ENCODE assay signal across 20 cellular contexts in the genomic region with DNA sequence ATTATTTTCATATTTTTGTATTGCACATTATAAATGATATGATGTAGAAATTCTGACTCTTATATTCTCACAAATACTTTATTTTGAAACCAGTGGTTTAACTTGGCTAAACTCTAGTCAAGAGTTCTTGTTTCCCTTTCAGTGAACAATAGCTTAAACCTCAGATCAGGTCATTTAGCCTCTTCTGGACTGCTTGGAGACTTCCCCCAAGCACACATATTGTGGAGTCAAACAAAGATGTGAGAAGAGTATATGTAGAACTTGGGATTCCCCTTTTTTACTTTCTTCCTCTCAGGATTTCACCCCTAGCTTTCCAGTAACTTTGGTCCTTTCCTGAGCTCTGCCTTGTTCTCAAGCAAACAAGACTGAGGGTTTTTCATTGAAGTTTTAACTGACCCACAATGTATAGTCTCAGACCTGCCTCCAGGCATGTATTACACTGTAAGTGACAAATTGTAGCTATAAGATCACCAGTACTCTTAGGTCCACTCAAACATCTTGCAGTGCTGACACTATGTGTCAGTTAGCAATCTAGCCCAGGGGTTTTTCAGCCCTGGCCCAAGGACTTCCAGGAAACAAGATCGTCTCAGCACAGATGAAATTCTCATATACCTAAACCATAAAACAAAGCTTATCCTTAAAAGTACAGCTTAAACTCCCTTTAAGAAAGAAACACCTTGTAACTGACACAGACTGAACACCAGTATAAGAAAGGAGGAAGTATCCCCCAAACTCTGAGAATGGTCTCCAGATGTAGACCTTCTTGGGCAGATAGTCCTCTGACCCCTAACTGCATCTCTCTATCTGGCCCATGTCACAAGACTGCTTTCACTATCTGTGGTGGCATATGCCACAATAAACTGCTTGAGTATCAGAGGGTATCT.
DNase-seq lines count a peak whose midpoint lies in the region; ATAC-seq and TF ChIP-seq lines count a peak whose summit lies in the region.
"Had no signal": no experiment of that assay in that cellular context is flagged by ENCODE, and none has a peak within 500 bp of the region (broad histone marks: within the 10 kb centered on the region; RNA-seq: fewer than 3 reads in every experiment).

No MANE protein-coding gene starts in this region.

- no peaks in the 10 kb centered on the region for H3K9me3 ChIP-seq in prostate gland
- H3K9me3 ChIP-seq: ascending aorta, colonic mucosa, uterus had no signal

- H3K36me3 ChIP-seq in prostate gland: no peaks in the 10 kb centered on the region
- no peaks in the 10 kb centered on the region for H3K36me3 ChIP-seq in H7 (replicated peaks; ENCODE audit: control insufficient read depth, insufficient read depth, low read length)
- H3K36me3 ChIP-seq: ascending aorta, colonic mucosa, uterus had no signal

- ATAC-seq in GM19324 (IDR thresholded peaks at IDR 0.05; ENCODE audit: low FRiP score, unreplicated experiment) (peak; percentile 39), HG02642 (IDR thresholded peaks at IDR 0.05; ENCODE audit: poor library complexity, unreplicated experiment) (peak; percentile 74), HG03565 (IDR thresholded peaks at IDR 0.05; ENCODE audit: unreplicated experiment) (peak; percentile 69), HG03175 (IDR thresholded peaks at IDR 0.05; ENCODE audit: unreplicated experiment) (no peak)
- ATAC-seq: activated CD8-positive, alpha-beta memory T cell treated with anti-CD3 and anti-CD28 coated beads, Interleukin-2, amount 10 ng/mL, durations not matched to agents 7 days and 5 days; left colon; T-helper 17 cell had no signal

- H3K27me3 ChIP-seq in prostate gland (replicated peaks; ENCODE audit: insufficient read depth) (no peaks in the 10 kb centered on the region), H7 (ENCODE audit: control insufficient read depth, insufficient read depth, low read length) (peaks cover 4% of the 10 kb centered on the region)
- H3K27me3 ChIP-seq: ascending aorta, colonic mucosa, uterus had no signal

- no peak overlapping the region for H3K27ac ChIP-seq in prostate gland
- H3K27ac ChIP-seq: ascending aorta, colonic mucosa, uterus had no signal

- no peak overlapping the region for H3K4me3 ChIP-seq in prostate gland
- no peak overlapping the region for H3K4me3 ChIP-seq in H7 (ENCODE audit: insufficient read depth, low read depth, low read length)
- H3K4me3 ChIP-seq: ascending aorta, colonic mucosa, uterus had no signal

- no peak for TF ChIP-seq POLR2A in prostate gland (IDR thresholded peaks at IDR 0.05)

- peak; percentile 3 for DNase-seq in GM10266 (ENCODE audit: extremely low spot score)
- no peak for DNase-seq in prostate gland (ENCODE audit: low spot score)
- DNase-seq in H7: no peak
- no peak for DNase-seq in NCI-H2081 treated with DMSO at 0.1 percent for 48 hours (lab: John Stamatoyannopoulos, UW)
- DNase-seq: activated CD4-positive, alpha-beta T cell treated with anti-CD3 and anti-CD28 coated beads for 1 hour; activated CD8-positive, alpha-beta memory T cell treated with anti-CD3 and anti-CD28 coated beads, Interleukin-2, amount 10 ng/mL, durations not matched to agents 7 days and 5 days; activated gamma-delta T cell; CD4-positive, alpha-beta memory T cell; colonic mucosa; left colon; NCI-H1436; NCI-H345; SHP77 treated with DMSO at 0.1 percent for 48 hours; T-helper 17 cell; uterus had no signal

- H3K4me1 ChIP-seq in prostate gland (replicated peaks): no peaks in the 10 kb centered on the region
- H3K4me1 ChIP-seq: ascending aorta, colonic mucosa, uterus had no signal

- intact Hi-C loops in prostate gland (cut with DNase I): no loop called here

- 79% methylated on average over 1 of the region's 1 CpG for WGBS in prostate gland

- TF ChIP-seq CTCF in GM10266 (IDR thresholded peaks at IDR 0.05; ENCODE audit: control insufficient read depth, insufficient read depth, low read depth, missing control alignments): no peak
- TF ChIP-seq CTCF in prostate gland (IDR thresholded peaks at IDR 0.05): no peak
